Comparison of ENCODE assay signal across 7 cellular contexts in genomic region chr1:228517655-228518054, GRCh38.
"Had no signal": no experiment of that assay in that cellular context is flagged by ENCODE, and none has a peak within 500 bp of the region (broad histone marks: within the 10 kb centered on the region; RNA-seq: fewer than 3 reads in every experiment).

No MANE protein-coding gene starts in this region.

- H3K27ac ChIP-seq: HL-60, KMS-11 had no signal

- FAIRE-seq: HepG2, HTR-8/SVneo had no signal

- H3K9ac ChIP-seq: KMS-11 had no signal

- DNase-seq: IMR-90, KBM-7, KG1 had no signal

- H3K4me2 ChIP-seq: KMS-11 had no signal

- ATAC-seq: HepG2 had no signal
